Comparison of ENCODE assay signal across 8 cellular contexts in the genomic region with DNA sequence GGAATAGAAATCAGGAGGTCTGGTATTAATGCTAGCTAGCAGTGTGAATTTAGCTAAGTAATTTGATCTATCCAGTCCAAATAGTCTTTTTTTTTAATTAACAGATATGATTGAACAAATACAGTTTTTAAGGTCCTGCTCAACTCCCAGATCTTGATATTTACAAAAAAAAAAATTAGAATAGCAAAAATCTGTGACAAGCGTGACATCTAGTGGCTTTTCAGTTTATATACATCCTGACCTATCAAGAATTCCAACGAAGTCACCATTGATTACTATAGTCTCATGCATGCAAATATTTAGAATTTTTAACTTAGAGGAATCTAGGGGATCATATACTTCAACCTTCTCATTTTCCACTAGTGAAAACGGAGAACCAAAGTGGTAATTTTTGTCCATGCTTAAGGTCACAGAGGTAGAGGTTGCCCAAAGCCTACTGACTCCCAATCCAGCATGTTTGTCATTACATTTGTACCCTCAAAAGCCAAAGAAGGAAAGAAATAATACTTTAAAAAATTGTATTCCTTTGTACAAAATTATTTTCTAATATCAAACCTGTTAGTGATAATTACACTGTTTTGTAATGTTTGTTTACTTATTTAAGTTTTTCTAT. TPM values are rescaled to one million over a fixed set of nuclear protein-coding genes. Genes with fewer than 3 reads are reported as not detected.
DNase-seq lines count a peak whose midpoint lies in the region; ATAC-seq, FAIRE-seq and TF ChIP-seq lines count a peak whose summit lies in the region.

No MANE protein-coding gene starts in this region.

- H3K36me3 Mint-ChIP-seq in astrocyte (ENCODE audit: low read depth, unreplicated experiment) = no peaks in the 10 kb centered on the region

- H2AFZ ChIP-seq in MM.1S (ENCODE audit: low read length) = no peak overlapping the region
- no peak overlapping the region for H2AFZ ChIP-seq in astrocyte (ENCODE audit: low read depth, low read length)

- H3K27ac Mint-ChIP-seq in astrocyte (ENCODE audit: unreplicated experiment) = no peak overlapping the region

- peak; percentile 50 for TF ChIP-seq CTCF in MM.1S (IDR thresholded peaks at IDR 0.05; ENCODE audit: low read length)
- peak; percentile 44 for TF ChIP-seq CTCF in astrocyte (IDR thresholded peaks at IDR 0.05; ENCODE audit: insufficient read depth, low read depth, low read length)
- TF ChIP-seq CTCF in lower lobe of right lung (IDR thresholded peaks at IDR 0.05) = peak; percentile 52

- ATAC-seq in lower lobe of right lung (no peak), HG03097 (IDR thresholded peaks at IDR 0.05; ENCODE audit: low FRiP score, unreplicated experiment) (no peak), GM21737 (IDR thresholded peaks at IDR 0.05; ENCODE audit: unreplicated experiment) (no peak), GM21528 (IDR thresholded peaks at IDR 0.05; ENCODE audit: low FRiP score, unreplicated experiment) (no peak)

- peak; percentile 62 for DNase-seq in ELR (ENCODE audit: low read depth)
- peak; percentile 29 for DNase-seq in MM.1S
- DNase-seq in astrocyte (ENCODE audit: low read depth) = no peak
- no peak for DNase-seq in lower lobe of right lung
- no peak for DNase-seq in NCI-H1436 treated with DMSO at 0.1 percent for 48 hours (lab: John Stamatoyannopoulos, UW)

- H3K27ac ChIP-seq in MM.1S (ENCODE audit: low read length) (no peak overlapping the region), astrocyte (ENCODE audit: low read depth, low read length) (no peak overlapping the region), lower lobe of right lung (no peak overlapping the region)

- H3K4me1 ChIP-seq in MM.1S (ENCODE audit: low read length) = no peaks in the 10 kb centered on the region
- peaks cover 3% of the 10 kb centered on the region for H3K4me1 ChIP-seq in astrocyte (ENCODE audit: insufficient read depth, low read length)
- H3K4me1 ChIP-seq in lower lobe of right lung = no peaks in the 10 kb centered on the region

- no peak overlapping the region for H3K4me3 Mint-ChIP-seq in astrocyte (ENCODE audit: unreplicated experiment)

- intact Hi-C loops in lower lobe of right lung (cut with DNase I) = no loop called here

- H3K9ac ChIP-seq in MM.1S (ENCODE audit: low read length) (no peak overlapping the region), astrocyte (ENCODE audit: low read length) (no peak overlapping the region)

- H4K20me1 ChIP-seq in MM.1S (ENCODE audit: insufficient read depth, low read length) (no peaks in the 10 kb centered on the region), astrocyte (ENCODE audit: insufficient read depth, low read length) (no peaks in the 10 kb centered on the region)

- H3K4me3 ChIP-seq in MM.1S (ENCODE audit: low read length) = no peak overlapping the region
- H3K4me3 ChIP-seq in astrocyte (ENCODE audit: insufficient read depth, low read depth, low read length) = no peak overlapping the region
- H3K4me3 ChIP-seq in lower lobe of right lung = no peak overlapping the region

- H3K36me3 ChIP-seq in MM.1S (replicated peaks; ENCODE audit: insufficient read depth, low read length) (no peaks in the 10 kb centered on the region), astrocyte (ENCODE audit: insufficient read depth, low read length) (no peaks in the 10 kb centered on the region), lower lobe of right lung (no peaks in the 10 kb centered on the region)

- H3F3A ChIP-seq in MM.1S (ENCODE audit: insufficient read depth, low read length) = no peaks in the 10 kb centered on the region

- no peaks in the 10 kb centered on the region for H3K4me1 Mint-ChIP-seq in astrocyte (ENCODE audit: low read depth, unreplicated experiment)

- H3K27me3 Mint-ChIP-seq in astrocyte (ENCODE audit: low read depth, unreplicated experiment) = peaks cover 1% of the 10 kb centered on the region

- H3K9me3 ChIP-seq in MM.1S (replicated peaks; ENCODE audit: insufficient read depth, low read length) (no peaks in the 10 kb centered on the region), astrocyte (ENCODE audit: insufficient read depth, low read depth, low read length) (no peaks in the 10 kb centered on the region), lower lobe of right lung (no peaks in the 10 kb centered on the region)

- H3K79me2 ChIP-seq in MM.1S (ENCODE audit: low read length) (no peaks in the 10 kb centered on the region), astrocyte (ENCODE audit: insufficient read depth, low read length) (no peaks in the 10 kb centered on the region)

- H3K4me2 ChIP-seq in MM.1S (ENCODE audit: low read depth, low read length) = no peak overlapping the region
- H3K4me2 ChIP-seq in astrocyte (ENCODE audit: low read length) = no peak overlapping the region

- FAIRE-seq in astrocyte (lab: Jason Lieb, UNC) = peak; percentile 64

- no peaks in the 10 kb centered on the region for H3K9me3 Mint-ChIP-seq in astrocyte (ENCODE audit: unreplicated experiment)

- H3K27me3 ChIP-seq in MM.1S (replicated peaks; ENCODE audit: insufficient read depth, low read length) (no peaks in the 10 kb centered on the region), astrocyte (ENCODE audit: insufficient read depth, low read length) (no peaks in the 10 kb centered on the region), lower lobe of right lung (ENCODE audit: low read depth) (no peaks in the 10 kb centered on the region)

- no peaks in the 10 kb centered on the region for H3K9me2 ChIP-seq in MM.1S (replicated peaks; ENCODE audit: insufficient read depth, low read length)

RNA-seq across cellular contexts. Expression of a gene that starts 17.6 kb away (rescaled TPM):
- total RNA-seq in astrocyte (293 and 306 TPM in 2 replicates), lower lobe of right lung (93.9 TPM)

Comparison
In these comparisons a context has a peak if more than half of its experiments do, and no peak if none do; other contexts are left out.
1. DNase-seq: peak in ELR (single experiment) and MM.1S (single experiment); none in astrocyte (single experiment), lower lobe of right lung (single experiment) and NCI-H1436 treated with DMSO at 0.1 percent for 48 hours (single experiment).
2. Peak in every context shown above with its lines, with median percentiles within 50 percentile points of each other: CTCF ChIP-seq.